9 cellular contexts compared by ENCODE assay signal in genomic region chr9:9912459-9912858, GRCh38.
A peak's percentile ranks its signal among the peaks of the same experiment; 100 is the strongest.
DNase-seq lines count a peak whose midpoint lies in the region; ATAC-seq, FAIRE-seq and TF ChIP-seq lines count a peak whose summit lies in the region.
"Had no signal": no experiment of that assay in that cellular context is flagged by ENCODE, and none has a peak within 500 bp of the region (broad histone marks: within the 10 kb centered on the region; RNA-seq: fewer than 3 reads in every experiment).

No MANE protein-coding gene starts in this region.

- peak; percentile 18 to 28 for TF ChIP-seq CTCF in endothelial cell of umbilical vein (IDR thresholded peaks at IDR 0.05; ENCODE audit: extremely low read depth in 1 of 2, insufficient read depth in 1 of 2, low read depth in 1 of 2, low read length in 2 of 2)

- H3K27ac ChIP-seq in endothelial cell of umbilical vein (ENCODE audit: insufficient read depth, low read depth, low read length): no peak overlapping the region

- no peaks in the 10 kb centered on the region for H4K20me1 ChIP-seq in endothelial cell of umbilical vein (replicated peaks; ENCODE audit: control insufficient read depth, extremely low read depth, insufficient read depth, low read length)

- H2AFZ ChIP-seq in endothelial cell of umbilical vein (ENCODE audit: low read depth, low read length): no peak overlapping the region

- no peaks in the 10 kb centered on the region for H3K9me3 ChIP-seq in endothelial cell of umbilical vein (replicated peaks; ENCODE audit: control insufficient read depth, insufficient read depth, low read length)

- H3K27me3 ChIP-seq in endothelial cell of umbilical vein (ENCODE audit: control insufficient read depth in 2 of 2, insufficient read depth in 2 of 2, low read length in 2 of 2): no peaks in the 10 kb centered on the region

- POLR2A ChIA-PET in endothelial cell of umbilical vein (lab: Charles Lee): no interaction called here

- dilution Hi-C loops in endothelial cell of umbilical vein (cut with MboI; ENCODE audit: extremely low pct_ligation_motif_present, low sequenced_read_pairs): no loop called here

- no peak for TF ChIP-seq POLR2A in endothelial cell of umbilical vein (IDR thresholded peaks at IDR 0.05; ENCODE audit: low read depth, low read length)

- CTCF ChIA-PET in endothelial cell of umbilical vein (lab: Charles Lee): interaction anchor here (0.6 to 3.5 kb wide), 10 partner anchors 9 to 1016 kb away, joined by 3 to 23 read pairs (median 4); no protein-coding TSS in a partner anchor

- no peaks in the 10 kb centered on the region for H3K79me2 ChIP-seq in endothelial cell of umbilical vein (ENCODE audit: control insufficient read depth, insufficient read depth, low read length)

- H3K4me1 ChIP-seq in endothelial cell of umbilical vein (ENCODE audit: control insufficient read depth, extremely low read depth, insufficient read depth, low read length): no peaks in the 10 kb centered on the region

- intact Hi-C loops in endothelial cell of umbilical vein (cut with micrococcal nuclease): loop anchor here (10.0 kb wide), 1 partner anchor 308 kb away; no protein-coding TSS in a partner anchor

- no TSS peak for BruUV-seq in endothelial cell of umbilical vein (replicated peaks; lab: Mats Ljungman, UMichigan)

- ATAC-seq in GM19468 (IDR thresholded peaks at IDR 0.05; ENCODE audit: extremely low read depth, unreplicated experiment) (peak; percentile 30), HG03342 (IDR thresholded peaks at IDR 0.05; ENCODE audit: unreplicated experiment) (no peak), HG02981 (IDR thresholded peaks at IDR 0.05; ENCODE audit: unreplicated experiment) (no peak)
- ATAC-seq: activated CD4-positive, CD25-positive, alpha-beta regulatory T cell treated with anti-CD3 and anti-CD28 coated beads, Interleukin-2, amount 50 U/mL, for 24 hours had no signal

- no peak overlapping the region for H3K4me2 ChIP-seq in endothelial cell of umbilical vein (ENCODE audit: insufficient read depth, low read length)

- no peaks in the 10 kb centered on the region for H3K36me3 ChIP-seq in endothelial cell of umbilical vein (ENCODE audit: control insufficient read depth in 2 of 2, extremely low read depth in 1 of 2, insufficient read depth in 2 of 2, low read length in 2 of 2)

- DNase-seq in DMS79 (lab: John Stamatoyannopoulos, UW): peak; percentile 1
- peak; percentile 1 for DNase-seq in NCI-H2171 (lab: John Stamatoyannopoulos, UW)
- DNase-seq in endothelial cell of umbilical vein (ENCODE audit: low read depth, low spot score): peak; percentile 12
- DNase-seq in mesenteric fat pad (ENCODE audit: low spot score): no peak
- no peak for DNase-seq in AG08395 (ENCODE audit: low spot score)

- FAIRE-seq in endothelial cell of umbilical vein (lab: Jason Lieb, UNC): peak; percentile 18

- H3K4me3 ChIP-seq in endothelial cell of umbilical vein (replicated peaks in 1 of 3; ENCODE audit: insufficient read depth in 1 of 3, low read depth in 1 of 3, low read length in 3 of 3): no peak overlapping the region

- no peaks in the 10 kb centered on the region for H3K9me1 ChIP-seq in endothelial cell of umbilical vein (replicated peaks; ENCODE audit: control insufficient read depth, extremely low read depth, insufficient read depth, low read length)

- no peak overlapping the region for H3K9ac ChIP-seq in endothelial cell of umbilical vein (replicated peaks; ENCODE audit: extremely low read depth, insufficient read depth, low read length)

TF ChIP-seq in endothelial cell of umbilical vein, 7 proteins besides CTCF, POLR2A, EP300 and RAD21:
- TF ChIP-seq JUN (IDR thresholded peaks at IDR 0.05; ENCODE audit: borderline replicate concordance, insufficient read depth, insufficient read length, low read depth): no peak
- no peak for TF ChIP-seq POLR2AphosphoS5 (IDR thresholded peaks at IDR 0.05; ENCODE audit: insufficient read depth, low read depth, low read length)
- no peak for TF ChIP-seq MAX (IDR thresholded peaks at IDR 0.05; ENCODE audit: insufficient read depth, insufficient read length)
- no peak for TF ChIP-seq FOS (IDR thresholded peaks at IDR 0.05; ENCODE audit: borderline replicate concordance, insufficient read depth, low read length)
- TF ChIP-seq EZH2 (IDR thresholded peaks at IDR 0.05; ENCODE audit: borderline replicate concordance, low read depth, low read length, severe bottlenecking): no peak
- TF ChIP-seq MYC (IDR thresholded peaks at IDR 0.05; ENCODE audit: low read depth, low read length): no peak
- TF ChIP-seq GATA2 (IDR thresholded peaks at IDR 0.05; ENCODE audit: insufficient read depth, insufficient read length, low read depth, low read length): no peak

Comparison
In these comparisons a context has a peak if more than half of its experiments do, and no peak if none do; other contexts are left out.
1. DNase-seq: peak in DMS79 (single experiment), NCI-H2171 (single experiment) and endothelial cell of umbilical vein (single experiment); none in mesenteric fat pad (single experiment) and AG08395 (single experiment).